In genomic region chr17:36946726-36947091, GRCh38 we compare ENCODE assay signal across 32 cellular contexts. TPM values are rescaled to one million over a fixed set of nuclear protein-coding genes. Genes with fewer than 3 reads are reported as not detected.
"Had no signal": no experiment of that assay in that cellular context is flagged by ENCODE, and none has a peak within 500 bp of the region (broad histone marks: within the 10 kb centered on the region; RNA-seq: fewer than 3 reads in every experiment).

No MANE protein-coding gene starts in this region.

- H3K4me3 ChIP-seq: body of pancreas, cardiac muscle cell, colonic mucosa, esophagus muscularis mucosa, suprapubic skin, tibial artery, upper lobe of right lung had no signal

- H3K27ac ChIP-seq: body of pancreas, cardiac muscle cell, colonic mucosa, esophagus muscularis mucosa, foreskin keratinocyte, suprapubic skin, tibial artery, upper lobe of right lung had no signal

- H3K27ac Mint-ChIP-seq: activated CD8-positive, alpha-beta memory T cell treated with anti-CD3 and anti-CD28 coated beads, Interleukin-2, amount 10 ng/mL, durations not matched to agents 7 days and 5 days; activated CD8-positive, alpha-beta T cell treated with anti-CD3 and anti-CD28 coated beads for 36 hours; activated naive CD8-positive, alpha-beta T cell; activated T-cell treated with anti-CD3 and anti-CD28 coated beads, Interleukin-2, amount 50 U/mL, for 72 hours; effector memory CD8-positive, alpha-beta T cell had no signal

- H3K9me3 ChIP-seq: body of pancreas, colonic mucosa, esophagus muscularis mucosa, suprapubic skin, tibial artery, upper lobe of right lung had no signal

- H3K4me1 ChIP-seq: colonic mucosa had no signal

- H3K36me3 ChIP-seq: colonic mucosa, tibial artery had no signal

- H3K9me3 Mint-ChIP-seq: activated CD8-positive, alpha-beta T cell treated with anti-CD3 and anti-CD28 coated beads for 36 hours; activated T-cell treated with anti-CD3 and anti-CD28 coated beads, Interleukin-2, amount 50 U/mL, for 72 hours; effector memory CD8-positive, alpha-beta T cell had no signal

- H3K4me3 Mint-ChIP-seq: activated CD8-positive, alpha-beta memory T cell treated with anti-CD3 and anti-CD28 coated beads, Interleukin-2, amount 10 ng/mL, durations not matched to agents 7 days and 5 days; activated CD8-positive, alpha-beta T cell treated with anti-CD3 and anti-CD28 coated beads for 36 hours; activated naive CD8-positive, alpha-beta T cell; effector memory CD8-positive, alpha-beta T cell had no signal

- DNase-seq: activated CD4-positive, alpha-beta T cell treated with anti-CD3 and anti-CD28 coated beads for 1 hour; activated CD4-positive, alpha-beta T cell treated with anti-CD3 and anti-CD28 coated beads, Interleukin-2, amount 50 U/mL, for 1 hour; activated CD8-positive, alpha-beta memory T cell treated with anti-CD3 and anti-CD28 coated beads, Interleukin-2, amount 10 ng/mL, durations not matched to agents 7 days and 5 days; activated naive CD4-positive, alpha-beta T cell treated with Interleukin-2 at 50 U/mL for 16 hours; activated T-cell treated with anti-CD3 and anti-CD28 coated beads for 4 hours; activated T-cell treated with anti-CD3 and anti-CD28 coated beads, Interleukin-2, amount 50 U/mL, for 72 hours; anterior cingulate cortex; body of pancreas; cerebellar nuclear complex; colonic mucosa; effector memory CD8-positive, alpha-beta T cell; foreskin keratinocyte; kidney; left colon; mammary epithelial cell; midbrain; naive thymus-derived CD4-positive, alpha-beta T cell; posterior cingulate gyrus; right cardiac atrium; stimulated activated CD4-positive, alpha-beta T cell treated with anti-CD3 and anti-CD28 coated beads, Interleukin-15, amount 100 ng/mL, for 24 hours; stimulated activated CD4-positive, alpha-beta T cell treated with anti-CD3 and anti-CD28 coated beads, Interleukin-2, amount 100 ng/mL, for 24 hours; T-helper 2 cell; tibial artery; upper lobe of right lung had no signal

RNA-seq across cellular contexts. Expression of gene LHX1, which starts 9.4 kb away (rescaled TPM):
- total RNA-seq: activated CD8-positive, alpha-beta T cell treated with anti-CD3 and anti-CD28 coated beads for 36 hours; body of pancreas; colonic mucosa; esophagus muscularis mucosa; foreskin keratinocyte; left colon; liver; mammary epithelial cell; omental fat pad; right cardiac atrium; suprapubic skin; upper lobe of right lung had no signal
- polyA plus RNA-seq: adipose tissue; liver; mammary epithelial cell; naive thymus-derived CD4-positive, alpha-beta T cell; right cardiac atrium had no signal
